8 cellular contexts compared by ENCODE assay signal in the genomic region with DNA sequence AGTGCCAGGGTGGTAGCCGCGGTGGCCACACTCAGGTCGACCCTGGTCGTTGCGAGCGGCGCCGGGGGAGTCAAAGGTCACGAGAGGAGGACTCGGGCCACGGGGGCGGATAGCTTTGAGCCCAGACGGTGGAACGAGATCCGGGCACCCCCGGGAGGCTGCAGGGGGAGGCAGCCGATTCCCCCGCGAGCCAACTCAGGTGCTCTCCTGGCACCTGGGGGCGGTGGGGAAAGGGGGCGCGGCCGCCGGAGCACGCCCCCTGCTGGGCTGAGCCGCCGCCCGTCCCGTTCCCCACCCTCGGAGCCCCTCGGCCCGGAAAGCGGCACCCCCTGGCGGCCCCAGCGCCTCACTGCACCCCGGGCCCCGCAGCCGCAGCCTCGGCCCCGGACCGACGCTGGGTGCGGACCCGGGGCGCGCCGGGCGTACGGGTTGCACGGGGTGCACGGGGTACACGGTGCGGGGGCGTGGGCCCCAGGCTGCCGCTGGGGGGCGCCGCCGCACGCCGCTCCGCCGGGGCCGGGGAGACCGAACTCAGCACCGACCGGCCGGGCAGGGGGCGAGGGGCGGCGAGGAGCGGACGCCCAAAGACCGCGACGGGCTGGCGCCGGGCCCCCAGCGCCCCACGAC. TPM values are rescaled to one million over a fixed set of nuclear protein-coding genes. Genes with fewer than 3 reads are reported as not detected.
DNase-seq lines count a peak whose midpoint lies in the region; ATAC-seq and TF ChIP-seq lines count a peak whose summit lies in the region.

No MANE protein-coding gene starts in this region.

- no peaks in the 10 kb centered on the region for H3K27me3 Mint-ChIP-seq in neural crest cell (ENCODE audit: low read depth)
- no peaks in the 10 kb centered on the region for H3K27me3 Mint-ChIP-seq in stimulated activated naive CD8-positive, alpha-beta T cell treated with anti-CD3 and anti-CD28 coated beads, Interleukin-15, amount 100 ng/mL, for 72 hours

- H3K9me3 Mint-ChIP-seq in neural crest cell, result no peaks in the 10 kb centered on the region
- no peaks in the 10 kb centered on the region for H3K9me3 Mint-ChIP-seq in stimulated activated naive CD8-positive, alpha-beta T cell treated with anti-CD3 and anti-CD28 coated beads, Interleukin-15, amount 100 ng/mL, for 72 hours

- H3K27ac Mint-ChIP-seq in neural crest cell (ENCODE audit: unreplicated experiment), result no peak overlapping the region
- peak overlapping the region in 1 of 2 donors; percentile 72 for H3K27ac Mint-ChIP-seq in stimulated activated naive CD8-positive, alpha-beta T cell treated with anti-CD3 and anti-CD28 coated beads, Interleukin-15, amount 100 ng/mL, for 72 hours

- peak overlapping the region; percentile 66 for H3K4me3 ChIP-seq in fibroblast of the aortic adventitia (ENCODE audit: low read depth, low read length)

- ATAC-seq in HG03175 (IDR thresholded peaks at IDR 0.05; ENCODE audit: unreplicated experiment), result peak; percentile 43
- peak; percentile 71 for ATAC-seq in stimulated activated naive CD8-positive, alpha-beta T cell treated with anti-CD3 and anti-CD28 coated beads, Interleukin-15, amount 100 ng/mL, for 72 hours

- peak overlapping the region; percentile 38 for H3K27ac ChIP-seq in 22Rv1

- H3K36me3 Mint-ChIP-seq in neural crest cell (ENCODE audit: low read depth), result no peaks in the 10 kb centered on the region

- DNase-seq in GM13976 (ENCODE audit: low spot score), result peak; percentile 91
- peak; percentile 91 for DNase-seq in OCI-M1 (lab: John Stamatoyannopoulos, UW)
- peak; percentile 76 for DNase-seq in activated T-helper 9 cell treated with anti-CD3 and anti-CD28 coated beads, Interleukin-2, amount 50 U/mL, for 16 hours (ENCODE audit: low read depth)
- DNase-seq in fibroblast of the aortic adventitia (ENCODE audit: low read depth), result peak; percentile 35
- peak; percentile 87 for DNase-seq in neural crest cell (ENCODE audit: low read depth, low spot score)
- peak; percentile 84 to 93 for DNase-seq in stimulated activated naive CD8-positive, alpha-beta T cell treated with anti-CD3 and anti-CD28 coated beads, Interleukin-15, amount 100 ng/mL, for 72 hours

- H3K4me1 Mint-ChIP-seq in neural crest cell, result peaks cover 35% of the 10 kb centered on the region
- H3K4me1 Mint-ChIP-seq in stimulated activated naive CD8-positive, alpha-beta T cell treated with anti-CD3 and anti-CD28 coated beads, Interleukin-15, amount 100 ng/mL, for 72 hours, result peaks cover 15% of the 10 kb centered on the region

- in situ Hi-C loops in GM13976 (cut with MboI; ENCODE audit: low sequenced_read_pairs, unreplicated experiment), result no loop called here

- H3K4me3 Mint-ChIP-seq in neural crest cell, result peak overlapping the region; percentile 90
- peak overlapping the region; percentile 88 to 95 for H3K4me3 Mint-ChIP-seq in stimulated activated naive CD8-positive, alpha-beta T cell treated with anti-CD3 and anti-CD28 coated beads, Interleukin-15, amount 100 ng/mL, for 72 hours

- TF ChIP-seq CTCF in 22Rv1 (IDR thresholded peaks at IDR 0.05) (peak; percentile 100), GM13976 (IDR thresholded peaks at IDR 0.05; ENCODE audit: borderline replicate concordance, control extremely low read depth, extremely low read depth, insufficient read depth, missing control alignments) (peak; percentile 92), fibroblast of the aortic adventitia (IDR thresholded peaks at IDR 0.05; ENCODE audit: insufficient read depth, low read length) (peak; percentile 57), neural crest cell (conservative IDR thresholded peaks at IDR 0.05) (peak; percentile 97)

RNA-seq across cellular contexts. Expression of gene NYAP1, which starts 0.5 kb away (rescaled TPM):
- total RNA-seq in fibroblast of the aortic adventitia (ENCODE audit: low replicate concordance) (0.81 and 5.6 TPM in 2 replicates), neural crest cell (4.8 and 5.2 TPM in 2 replicates)

RNA-seq across cellular contexts. Expression of gene TSC22D4, which starts 4.2 kb away (rescaled TPM):
- 25.6 and 31.6 TPM in 2 replicates for total RNA-seq in fibroblast of the aortic adventitia (ENCODE audit: low replicate concordance)
- 28.8 and 32.8 TPM in 2 replicates for total RNA-seq in neural crest cell

RNA-seq across cellular contexts. Expression of gene SPACDR, which starts 19.2 kb away (rescaled TPM):
- total RNA-seq in fibroblast of the aortic adventitia (ENCODE audit: low replicate concordance) (0.27 TPM in 1 of 2 replicates, not detected in the other), neural crest cell (1.0 and 1.4 TPM in 2 replicates)

RNA-seq across cellular contexts. Expression of gene PPP1R35, which starts 46.9 kb away (rescaled TPM):
- 8.8 and 9.2 TPM in 2 replicates for total RNA-seq in fibroblast of the aortic adventitia (ENCODE audit: low replicate concordance)
- 39.5 and 42.1 TPM in 2 replicates for total RNA-seq in neural crest cell

RNA-seq across cellular contexts. Expression of gene MEPCE, which starts 53.6 kb away (rescaled TPM):
- 48.0 and 49.6 TPM in 2 replicates for total RNA-seq in fibroblast of the aortic adventitia (ENCODE audit: low replicate concordance)
- 46.9 and 49.8 TPM in 2 replicates for total RNA-seq in neural crest cell

Comparison
In these comparisons a context has a peak if more than half of its experiments do, and no peak if none do; other contexts are left out.
1. Peak in every context shown above with its lines: DNase-seq, ATAC-seq, H3K4me3 ChIP-seq and H3K27ac ChIP-seq.
2. DNase-seq: peak in every context shown above with its lines; median percentile 91 in GM13976; 91 in OCI-M1; 88 in stimulated activated naive CD8-positive, alpha-beta T cell treated with anti-CD3 and anti-CD28 coated beads, Interleukin-15, amount 100 ng/mL, for 72 hours; 87 in neural crest cell; 76 in activated T-helper 9 cell treated with anti-CD3 and anti-CD28 coated beads, Interleukin-2, amount 50 U/mL, for 16 hours; 35 in fibroblast of the aortic adventitia.